ENCODE assay signal across 8 cellular contexts in genomic region chrX:100685284-100685996, GRCh38. TPM values are rescaled to one million over a fixed set of nuclear protein-coding genes. Genes with fewer than 3 reads are reported as not detected.
DNase-seq lines count a peak whose midpoint lies in the region; ATAC-seq and TF ChIP-seq lines count a peak whose summit lies in the region.

No MANE protein-coding gene starts in this region.

- no peaks in the 10 kb centered on the region for H3K79me2 ChIP-seq in MM.1S (ENCODE audit: low read length)

- TF ChIP-seq CTCF in MM.1S (IDR thresholded peaks at IDR 0.05; ENCODE audit: low read length) = peak; percentile 90

- DNase-seq in ELR (ENCODE audit: low read depth) (peak; percentile 75), H4 (ENCODE audit: low spot score) (peak; percentile 63), MM.1S (peak; percentile 83), SIG-M5 treated with dmso at 0.1 percent for 504 hours (lab: John Stamatoyannopoulos, UW; ENCODE audit: unreplicated experiment) (peak; percentile 74), globus pallidus (ENCODE audit: low spot score) (peak; percentile 62), posterior cingulate gyrus (peak in 7 of 10 donors; percentile 22 to 85 (median 58))
- DNase-seq in activated effector memory CD4-positive, alpha-beta T cell treated with anti-CD3 and anti-CD28 coated beads, Interleukin-2, amount 50 U/mL, for 16 hours = peak; percentile 75

- H3K4me1 ChIP-seq in MM.1S (ENCODE audit: low read length) = 0 out of 2 replicates have a peak, but pooled peaks cover 7% of the 10 kb centered on the region

- no peaks in the 10 kb centered on the region for H3K36me3 ChIP-seq in MM.1S (replicated peaks; ENCODE audit: insufficient read depth, low read length)

- intact Hi-C loops in posterior cingulate gyrus (cut with DNase I) = loop anchor here (1.0 to 5.0 kb wide), 2 partner anchors 83 to 602 kb away; no protein-coding TSS in a partner anchor

- H3K9ac ChIP-seq in MM.1S (ENCODE audit: low read length) = no peak overlapping the region

- H3K9me2 ChIP-seq in MM.1S (replicated peaks; ENCODE audit: insufficient read depth, low read length) = no peaks in the 10 kb centered on the region

- H4K20me1 ChIP-seq in MM.1S (ENCODE audit: insufficient read depth, low read length) = no peaks in the 10 kb centered on the region

- H3K4me3 ChIP-seq in MM.1S (ENCODE audit: low read length) = no peak overlapping the region

- no peak overlapping the region for H2AFZ ChIP-seq in MM.1S (ENCODE audit: low read length)

- no peaks in the 10 kb centered on the region for H3K27me3 ChIP-seq in MM.1S (replicated peaks; ENCODE audit: insufficient read depth, low read length)

- H3F3A ChIP-seq in MM.1S (ENCODE audit: insufficient read depth, low read length) = 0 out of 2 replicates have a peak, but pooled peaks cover 3% of the 10 kb centered on the region

- no peak for ATAC-seq in HG03571 (IDR thresholded peaks at IDR 0.05; ENCODE audit: unreplicated experiment)

- no peaks in the 10 kb centered on the region for H3K9me3 ChIP-seq in MM.1S (replicated peaks; ENCODE audit: insufficient read depth, low read length)

- H3K27ac ChIP-seq in MM.1S (ENCODE audit: low read length) = no peak overlapping the region

- no peak overlapping the region for H3K4me2 ChIP-seq in MM.1S (ENCODE audit: low read depth, low read length)

RNA-seq across cellular contexts. Expression of gene SRPX2, which starts 41.4 kb away (rescaled TPM):
- 24.5 and 27.9 TPM in 2 replicates for total RNA-seq in H4 (2014; rRNA removed; shearing (Covaris generic))

RNA-seq across cellular contexts. Expression of gene SYTL4, which starts 46.5 kb away (rescaled TPM):
- 2.0 and 4.6 TPM in 2 replicates for total RNA-seq in H4 (2014; rRNA removed; shearing (Covaris generic))

RNA-seq across cellular contexts. Expression of gene TSPAN6, which starts 48.8 kb away (rescaled TPM):
- total RNA-seq in H4 (2014; rRNA removed; shearing (Covaris generic)) = 44.1 and 53.5 TPM in 2 replicates
